In genomic region chr3:48352546-48352945, GRCh38 we compare ENCODE assay signal across 32 cellular contexts. TPM values are rescaled to one million over a fixed set of nuclear protein-coding genes. Genes with fewer than 3 reads are reported as not detected.
"Had no signal": no experiment of that assay in that cellular context is flagged by ENCODE, and none has a peak within 500 bp of the region (broad histone marks: within the 10 kb centered on the region; RNA-seq: fewer than 3 reads in every experiment).

No MANE protein-coding gene starts in this region.

- H3K27ac ChIP-seq: brain microvascular endothelial cell, epithelial cell of prostate, esophagus squamous epithelium, left ventricle myocardium inferior, skin epidermis, testis, transverse colon had no signal

- H3K4me1 ChIP-seq: left ventricle myocardium inferior, testis, transverse colon had no signal

- DNase-seq: activated CD4-positive, alpha-beta memory T cell treated with anti-CD3 and anti-CD28 coated beads, Interleukin-2, amount 10 ng/mL, durations not matched to agents 7 days and 5 days; activated CD4-positive, alpha-beta T cell treated with anti-CD3 and anti-CD28 coated beads, Interleukin-2, amount 10 ng/mL, durations not matched to agents 7 days and 5 days; activated CD4-positive, CD25-positive, alpha-beta regulatory T cell treated with anti-CD3 and anti-CD28 coated beads, Interleukin-2, amount 50 U/mL, for 72 hours; activated gamma-delta T cell treated with Interleukin-2 at 50 U/mL for 16 hours; activated naive CD4-positive, alpha-beta T cell treated with anti-CD3 and anti-CD28 coated beads, Interleukin-2, amount 50 U/mL, for 16 hours; activated T-cell treated with anti-CD3 and anti-CD28 coated beads, Interleukin-2, amount 50 U/mL, for 4 hours; amniotic stem cell; brain microvascular endothelial cell; dermis blood vessel endothelial cell; effector CD4-positive, alpha-beta T cell; esophagus squamous epithelium; left ventricle myocardium inferior; mucosa of descending colon; posterior cingulate gyrus; stimulated activated CD4-positive, alpha-beta T cell treated with anti-CD3 and anti-CD28 coated beads, Interleukin-12 subunit alpha, Interleukin-12 subunit beta, amount 100 ng/mL, for 4 hours; stimulated activated CD4-positive, alpha-beta T cell treated with anti-CD3 and anti-CD28 coated beads, Interleukin-4, amount 100 ng/mL, for 1 hour; stimulated activated naive CD8-positive, alpha-beta T cell treated with anti-CD3 and anti-CD28 coated beads, Interleukin-15, Interleukin-2, amounts not matched to agents 100 U/mL and 50 U/mL, for 24 hours; T-helper 17 cell; T1000; testis; transverse colon had no signal

- H3K9me3 ChIP-seq: esophagus squamous epithelium, left ventricle myocardium inferior, mucosa of descending colon, testis, transverse colon had no signal

- ATAC-seq: activated T-cell treated with anti-CD3 and anti-CD28 coated beads, Interleukin-2, amount 50 U/mL, for 4 hours; activated T-helper 17 cell treated with anti-CD3 and anti-CD28 coated beads, Interleukin-2, amount 50 U/mL, for 72 hours; mucosa of descending colon; natural killer cell treated with Interleukin-12 subunit alpha and Interleukin-12 subunit beta and Interleukin-15 and Interleukin-18, amount 100 ng/mL, for 72 hours; sciatic nerve; stimulated activated naive CD8-positive, alpha-beta T cell treated with anti-CD3 and anti-CD28 coated beads, Interleukin-15, Interleukin-2, amounts not matched to agents 100 U/mL and 50 U/mL, for 24 hours; T-helper 17 cell had no signal

- H3K27ac Mint-ChIP-seq: activated CD4-positive, alpha-beta memory T cell treated with anti-CD3 and anti-CD28 coated beads, Interleukin-2, amount 10 ng/mL, durations not matched to agents 7 days and 5 days; activated CD4-positive, alpha-beta T cell treated with anti-CD3 and anti-CD28 coated beads, Interleukin-2, amount 10 ng/mL, durations not matched to agents 7 days and 5 days; activated T-helper 17 cell treated with anti-CD3 and anti-CD28 coated beads, Interleukin-2, amount 50 U/mL, for 72 hours; natural killer cell treated with Interleukin-12 subunit alpha and Interleukin-12 subunit beta and Interleukin-15 and Interleukin-18, amount 100 ng/mL, for 72 hours; T-helper 17 cell had no signal

- H3K4me1 Mint-ChIP-seq: activated CD4-positive, alpha-beta memory T cell treated with anti-CD3 and anti-CD28 coated beads, Interleukin-2, amount 10 ng/mL, durations not matched to agents 7 days and 5 days; activated CD4-positive, alpha-beta T cell treated with anti-CD3 and anti-CD28 coated beads, Interleukin-2, amount 10 ng/mL, durations not matched to agents 7 days and 5 days; activated T-helper 17 cell treated with anti-CD3 and anti-CD28 coated beads, Interleukin-2, amount 50 U/mL, for 72 hours; T-helper 17 cell had no signal

- H3K4me3 ChIP-seq: esophagus squamous epithelium, left ventricle myocardium inferior, lung, mucosa of descending colon, skin epidermis, testis, transverse colon had no signal

- H3K9me3 Mint-ChIP-seq: activated CD4-positive, alpha-beta memory T cell treated with anti-CD3 and anti-CD28 coated beads, Interleukin-2, amount 10 ng/mL, durations not matched to agents 7 days and 5 days; activated T-cell treated with anti-CD3 and anti-CD28 coated beads, Interleukin-2, amount 50 U/mL, for 4 hours; activated T-helper 17 cell treated with anti-CD3 and anti-CD28 coated beads, Interleukin-2, amount 50 U/mL, for 72 hours; natural killer cell treated with Interleukin-12 subunit alpha and Interleukin-12 subunit beta and Interleukin-15 and Interleukin-18, amount 100 ng/mL, for 72 hours had no signal

- H3K36me3 Mint-ChIP-seq: natural killer cell treated with Interleukin-12 subunit alpha and Interleukin-12 subunit beta and Interleukin-15 and Interleukin-18, amount 100 ng/mL, for 72 hours had no signal

- H3K36me3 ChIP-seq: brain microvascular endothelial cell, esophagus squamous epithelium, left ventricle myocardium inferior, transverse colon had no signal

- H3K27me3 ChIP-seq: brain microvascular endothelial cell, testis, transverse colon had no signal

- H3K4me3 Mint-ChIP-seq: activated CD4-positive, alpha-beta memory T cell treated with anti-CD3 and anti-CD28 coated beads, Interleukin-2, amount 10 ng/mL, durations not matched to agents 7 days and 5 days; activated CD4-positive, alpha-beta T cell treated with anti-CD3 and anti-CD28 coated beads, Interleukin-2, amount 10 ng/mL, durations not matched to agents 7 days and 5 days; activated T-cell treated with anti-CD3 and anti-CD28 coated beads, Interleukin-2, amount 50 U/mL, for 4 hours; activated T-helper 17 cell treated with anti-CD3 and anti-CD28 coated beads, Interleukin-2, amount 50 U/mL, for 72 hours; natural killer cell treated with Interleukin-12 subunit alpha and Interleukin-12 subunit beta and Interleukin-15 and Interleukin-18, amount 100 ng/mL, for 72 hours; T-helper 17 cell had no signal

RNA-seq across cellular contexts. Expression of gene SPINK8, which starts 19.1 kb away (rescaled TPM):
- total RNA-seq: activated CD4-positive, alpha-beta memory T cell treated with anti-CD3 and anti-CD28 coated beads, Interleukin-2, amount 10 ng/mL, durations not matched to agents 7 days and 5 days; activated CD4-positive, alpha-beta T cell treated with anti-CD3 and anti-CD28 coated beads, Interleukin-2, amount 10 ng/mL, durations not matched to agents 7 days and 5 days; activated T-cell treated with anti-CD3 and anti-CD28 coated beads, Interleukin-2, amount 50 U/mL, for 4 hours; activated T-helper 17 cell treated with anti-CD3 and anti-CD28 coated beads, Interleukin-2, amount 50 U/mL, for 72 hours; astrocyte; dermis blood vessel endothelial cell; esophagus squamous epithelium; frontal cortex; left ventricle myocardium inferior; lung; mesenteric fat pad; mucosa of descending colon; myocyte; natural killer cell treated with Interleukin-12 subunit alpha and Interleukin-12 subunit beta and Interleukin-15 and Interleukin-18, amount 100 ng/mL, for 72 hours; omental fat pad; sciatic nerve; T-helper 17 cell; testis; transverse colon had no signal
- polyA plus RNA-seq: lung had no signal

RNA-seq across cellular contexts. Expression of gene FBXW12, which starts 19.5 kb away (rescaled TPM):
- total RNA-seq: activated CD4-positive, alpha-beta memory T cell treated with anti-CD3 and anti-CD28 coated beads, Interleukin-2, amount 10 ng/mL, durations not matched to agents 7 days and 5 days; activated CD4-positive, alpha-beta T cell treated with anti-CD3 and anti-CD28 coated beads, Interleukin-2, amount 10 ng/mL, durations not matched to agents 7 days and 5 days; activated T-cell treated with anti-CD3 and anti-CD28 coated beads, Interleukin-2, amount 50 U/mL, for 4 hours; activated T-helper 17 cell treated with anti-CD3 and anti-CD28 coated beads, Interleukin-2, amount 50 U/mL, for 72 hours; astrocyte; dermis blood vessel endothelial cell; esophagus squamous epithelium; left ventricle myocardium inferior; lung; mesenteric fat pad; mucosa of descending colon; myocyte; natural killer cell treated with Interleukin-12 subunit alpha and Interleukin-12 subunit beta and Interleukin-15 and Interleukin-18, amount 100 ng/mL, for 72 hours; omental fat pad; T-helper 17 cell; transverse colon had no signal
- polyA plus RNA-seq: lung had no signal
